In genomic region chr3:43951813-43952212, GRCh38 we compare ENCODE assay signal across 9 cellular contexts.
"Had no signal": no experiment of that assay in that cellular context is flagged by ENCODE, and none has a peak within 500 bp of the region (broad histone marks: within the 10 kb centered on the region; RNA-seq: fewer than 3 reads in every experiment).

No MANE protein-coding gene starts in this region.

- H3K4me1 ChIP-seq: HAP-1 had no signal

- H3K36me3 ChIP-seq: HAP-1 had no signal

- H3K27ac ChIP-seq: GM23248, HL-60 had no signal

- H3K4me3 ChIP-seq: GM23248, HAP-1, K562 had no signal

- H3K9me3 ChIP-seq: HAP-1 had no signal

- DNase-seq: GM23248, GOT3, H7, HFFc6, IMR-90, KG1 had no signal
